16 cellular contexts compared by ENCODE assay signal in genomic region chr2:15795426-15795825, GRCh38.
A peak's percentile ranks its signal among the peaks of the same experiment; 100 is the strongest.
DNase-seq lines count a peak whose midpoint lies in the region; ATAC-seq and TF ChIP-seq lines count a peak whose summit lies in the region.
"Had no signal": no experiment of that assay in that cellular context is flagged by ENCODE, and none has a peak within 500 bp of the region (broad histone marks: within the 10 kb centered on the region; RNA-seq: fewer than 3 reads in every experiment).

No MANE protein-coding gene starts in this region.

- ATAC-seq in heart right ventricle (peak in 5 of 8 donors; percentile 38 to 81 (median 68)), Right ventricle myocardium inferior (no peak), upper lobe of right lung (peak; percentile 30), HG02884 (IDR thresholded peaks at IDR 0.05; ENCODE audit: unreplicated experiment) (no peak), HG03097 (IDR thresholded peaks at IDR 0.05; ENCODE audit: low FRiP score, unreplicated experiment) (no peak)
- ATAC-seq: CD8-positive, alpha-beta T cell; K562 had no signal

- TF ChIP-seq EP300 in esophagus muscularis mucosa (IDR thresholded peaks at IDR 0.05): no peak

- no peaks in the 10 kb centered on the region for H3K36me3 Mint-ChIP-seq in nephron progenitor cell (ENCODE audit: low read depth)
- H3K36me3 Mint-ChIP-seq: CD8-positive, alpha-beta T cell had no signal

- no peak for TF ChIP-seq CTCF in heart right ventricle (IDR thresholded peaks at IDR 0.05)
- TF ChIP-seq CTCF in esophagus muscularis mucosa (IDR thresholded peaks at IDR 0.05): no peak
- TF ChIP-seq CTCF in nephron progenitor cell (IDR thresholded peaks at IDR 0.05): no peak
- TF ChIP-seq CTCF in upper lobe of right lung (IDR thresholded peaks at IDR 0.05): no peak

- H3K4me3 Mint-ChIP-seq in nephron progenitor cell: no peak overlapping the region
- H3K4me3 Mint-ChIP-seq: CD8-positive, alpha-beta T cell had no signal

- peaks cover 71% of the 10 kb centered on the region for H3K4me1 Mint-ChIP-seq in nephron progenitor cell

- intact Hi-C loops in heart right ventricle (cut with DNase I) (loop anchor here in 1 of 10 donors (2.0 kb wide), 1 partner anchor 159 kb away; no protein-coding TSS in a partner anchor), Right ventricle myocardium inferior (cut with DNase I) (no loop called here), esophagus muscularis mucosa (cut with DNase I) (no loop called here), upper lobe of right lung (cut with DNase I) (no loop called here)

- WGBS in heart right ventricle, 2 donors: 34 to 52% methylated on average over 10 of the region's 10 CpGs
- 23% methylated on average over 10 of the region's 10 CpGs for WGBS in esophagus muscularis mucosa

- H3K27ac Mint-ChIP-seq in nephron progenitor cell: peak overlapping the region; percentile 82
- H3K27ac Mint-ChIP-seq: CD8-positive, alpha-beta T cell had no signal

- H3K9me3 Mint-ChIP-seq in nephron progenitor cell: no peaks in the 10 kb centered on the region
- H3K9me3 Mint-ChIP-seq: CD8-positive, alpha-beta T cell had no signal

- H3K4me1 ChIP-seq in heart right ventricle (peaks cover 4 to 35% (median 12%) of the 10 kb centered on the region in 9 donors), esophagus muscularis mucosa (peaks cover 8 to 19% (median 15%) of the 10 kb centered on the region in 4 donors), upper lobe of right lung (peaks cover 10% of the 10 kb centered on the region)
- H3K4me1 ChIP-seq: SJSA1 had no signal

- H3K36me3 ChIP-seq in heart right ventricle (no peaks in the 10 kb centered on the region), esophagus muscularis mucosa (no peaks in the 10 kb centered on the region), upper lobe of right lung (no peaks in the 10 kb centered on the region)
- H3K36me3 ChIP-seq: SJSA1 had no signal

- DNase-seq in heart right ventricle (peak; percentile 27 to 30), Right ventricle myocardium inferior (ENCODE audit: missing footprints) (no peak), esophagus muscularis mucosa (ENCODE audit: extremely low spot score) (peak; percentile 94), nephron progenitor cell (no peak), upper lobe of right lung (no peak)
- DNase-seq in activated CD4-positive, alpha-beta T cell treated with anti-CD3 and anti-CD28 coated beads, Interleukin-2, amount 50 U/mL, for 1 hour: no peak
- DNase-seq: CD8-positive, alpha-beta T cell; GM23248; NCI-H1092; NCI-H1694; NCI-H510A; RPMI8226 had no signal

- no peak overlapping the region for H3K27ac ChIP-seq in heart right ventricle
- H3K27ac ChIP-seq in esophagus muscularis mucosa (replicated peaks in 1 of 4): no peak overlapping the region
- no peak overlapping the region for H3K27ac ChIP-seq in upper lobe of right lung
- H3K27ac ChIP-seq: GM23248, SJSA1 had no signal

- no peak for TF ChIP-seq POLR2A in esophagus muscularis mucosa (IDR thresholded peaks at IDR 0.05; ENCODE audit: low read depth)

- no peaks in the 10 kb centered on the region for H3K9me3 ChIP-seq in heart right ventricle
- no peaks in the 10 kb centered on the region for H3K9me3 ChIP-seq in esophagus muscularis mucosa
- no peaks in the 10 kb centered on the region for H3K9me3 ChIP-seq in upper lobe of right lung
- H3K9me3 ChIP-seq: SJSA1 had no signal

- peaks cover 25% of the 10 kb centered on the region for H3K27me3 Mint-ChIP-seq in nephron progenitor cell (ENCODE audit: low read depth, poor library complexity)

- H3K4me3 ChIP-seq in heart right ventricle (no peak overlapping the region), esophagus muscularis mucosa (no peak overlapping the region), upper lobe of right lung (no peak overlapping the region)
- H3K4me3 ChIP-seq: GM23248, K562, SJSA1 had no signal

- H3K27me3 ChIP-seq in heart right ventricle (peaks cover 0 to 5% (median 0%) of the 10 kb centered on the region in 7 donors), esophagus muscularis mucosa (peaks cover 0 to 4% (median 0%) of the 10 kb centered on the region in 4 donors), upper lobe of right lung (no peaks in the 10 kb centered on the region)
- H3K27me3 ChIP-seq: SJSA1 had no signal

Comparison
In these comparisons a context has a peak if more than half of its experiments do, and no peak if none do; other contexts are left out.
1. ATAC-seq: peak in heart right ventricle (5 of 8) and upper lobe of right lung (single experiment); none in Right ventricle myocardium inferior (single experiment), HG02884 (single experiment) and HG03097 (single experiment).
2. DNase-seq: peak in heart right ventricle (2 of 2) and esophagus muscularis mucosa (single experiment); none in Right ventricle myocardium inferior (single experiment), nephron progenitor cell (single experiment), upper lobe of right lung (single experiment) and activated CD4-positive, alpha-beta T cell treated with anti-CD3 and anti-CD28 coated beads, Interleukin-2, amount 50 U/mL, for 1 hour (single experiment).